In genomic region chr16:28834873-28835863, GRCh38 we compare ENCODE assay signal across 27 cellular contexts. TPM values are rescaled to one million over a fixed set of nuclear protein-coding genes. Genes with fewer than 3 reads are reported as not detected.
A peak's percentile ranks its signal among the peaks of the same experiment; 100 is the strongest.
DNase-seq lines count a peak whose midpoint lies in the region; ATAC-seq, FAIRE-seq and TF ChIP-seq lines count a peak whose summit lies in the region.
"Had no signal": no experiment of that assay in that cellular context is flagged by ENCODE, and none has a peak within 500 bp of the region (broad histone marks: within the 10 kb centered on the region; RNA-seq: fewer than 3 reads in every experiment).

No MANE protein-coding gene starts in this region.

- H3K27me3 Mint-ChIP-seq in activated T-cell treated with anti-CD3 and anti-CD28 coated beads, Interleukin-2, amount 50 U/mL, for 72 hours (ENCODE audit: low read depth): no peaks in the 10 kb centered on the region
- no peaks in the 10 kb centered on the region for H3K27me3 Mint-ChIP-seq in activated T-helper 17 cell treated with anti-CD3 and anti-CD28 coated beads, Interleukin-2, amount 50 U/mL, for 72 hours
- H3K27me3 Mint-ChIP-seq: CD4-positive, CD25-positive, alpha-beta regulatory T cell had no signal

- H3K4me1 Mint-ChIP-seq in activated T-cell treated with anti-CD3 and anti-CD28 coated beads, Interleukin-2, amount 50 U/mL, for 72 hours (ENCODE audit: low read depth): peaks cover 38% of the 10 kb centered on the region
- peaks cover 27% of the 10 kb centered on the region for H3K4me1 Mint-ChIP-seq in activated T-helper 17 cell treated with anti-CD3 and anti-CD28 coated beads, Interleukin-2, amount 50 U/mL, for 72 hours
- H3K4me1 Mint-ChIP-seq: neural progenitor cell had no signal

- no peak overlapping the region for H3K4me3 Mint-ChIP-seq in activated T-cell treated with anti-CD3 and anti-CD28 coated beads, Interleukin-2, amount 50 U/mL, for 72 hours
- no peak overlapping the region for H3K4me3 Mint-ChIP-seq in activated T-helper 17 cell treated with anti-CD3 and anti-CD28 coated beads, Interleukin-2, amount 50 U/mL, for 72 hours
- H3K4me3 Mint-ChIP-seq: CD4-positive, CD25-positive, alpha-beta regulatory T cell; neural progenitor cell had no signal

- peaks cover 18 to 55% of the 10 kb centered on the region in 2 donors for H3K36me3 Mint-ChIP-seq in activated T-cell treated with anti-CD3 and anti-CD28 coated beads, Interleukin-2, amount 50 U/mL, for 72 hours (ENCODE audit: insufficient read depth in 2 of 2)
- peaks cover 89% of the 10 kb centered on the region for H3K36me3 Mint-ChIP-seq in activated T-helper 17 cell treated with anti-CD3 and anti-CD28 coated beads, Interleukin-2, amount 50 U/mL, for 72 hours (ENCODE audit: low read depth)

- H3K27ac Mint-ChIP-seq in activated T-cell treated with anti-CD3 and anti-CD28 coated beads, Interleukin-2, amount 50 U/mL, for 72 hours: no peak overlapping the region
- H3K27ac Mint-ChIP-seq in activated T-helper 17 cell treated with anti-CD3 and anti-CD28 coated beads, Interleukin-2, amount 50 U/mL, for 72 hours: peak overlapping the region; percentile 63
- H3K27ac Mint-ChIP-seq: CD4-positive, CD25-positive, alpha-beta regulatory T cell; neural progenitor cell had no signal

- FAIRE-seq in GM12891 (lab: Jason Lieb, UNC): no peak
- FAIRE-seq: A204.1, colon, GM18507, GM19239 had no signal

- no peak for DNase-seq in activated T-cell treated with anti-CD3 and anti-CD28 coated beads, Interleukin-2, amount 50 U/mL, for 72 hours
- no peak for DNase-seq in activated T-cell treated with anti-CD3 and anti-CD28 coated beads, Interleukin-2, amount 50 U/mL, for 1 hour
- DNase-seq in GM12891 (ENCODE audit: insufficient read length, low spot score) (no peak), left lobe of liver (ENCODE audit: low spot score) (no peak), NCI-H1092 (lab: John Stamatoyannopoulos, UW) (no peak), NCI-H69 (lab: John Stamatoyannopoulos, UW) (no peak)
- DNase-seq: activated CD4-positive, alpha-beta T cell treated with anti-CD3 and anti-CD28 coated beads, Interleukin-2, amount 50 U/mL, for 48 hours; activated CD4-positive, CD25-positive, alpha-beta regulatory T cell treated with anti-CD3 and anti-CD28 coated beads, Interleukin-2, amount 50 U/mL, for 72 hours; activated gamma-delta T cell treated with Interleukin-2 at 50 U/mL for 16 hours; CD4-positive, CD25-positive, alpha-beta regulatory T cell; GOT3; Karpas-422; left ventricle myocardium superior; mesendoderm; NCI-H1417; NCI-H2029 treated with DMSO at 0.1 percent for 48 hours; NCI-H524; OCI-M1; stimulated activated CD4-positive, alpha-beta T cell treated with anti-CD3 and anti-CD28 coated beads, Interleukin-1b, Interleukin-23, amount 100 ng/mL, for 48 hours; tibial artery had no signal

- ATAC-seq in activated T-cell treated with anti-CD3 and anti-CD28 coated beads, Interleukin-2, amount 50 U/mL, for 72 hours (replicated peaks in 1 of 2): peak; percentile 7 to 14
- ATAC-seq in activated T-helper 17 cell treated with anti-CD3 and anti-CD28 coated beads, Interleukin-2, amount 50 U/mL, for 72 hours (replicated peaks): no peak
- peak; percentile 13 for ATAC-seq in left lobe of liver
- no peak for ATAC-seq in HG03097 (IDR thresholded peaks at IDR 0.05; ENCODE audit: low FRiP score, unreplicated experiment)
- ATAC-seq: left ventricle myocardium superior had no signal

- H3K9me3 Mint-ChIP-seq in activated T-cell treated with anti-CD3 and anti-CD28 coated beads, Interleukin-2, amount 50 U/mL, for 72 hours: peaks cover 0 to 2% of the 10 kb centered on the region in 2 donors
- no peaks in the 10 kb centered on the region for H3K9me3 Mint-ChIP-seq in activated T-helper 17 cell treated with anti-CD3 and anti-CD28 coated beads, Interleukin-2, amount 50 U/mL, for 72 hours
- H3K9me3 Mint-ChIP-seq: CD4-positive, CD25-positive, alpha-beta regulatory T cell; neural progenitor cell had no signal

- TF ChIP-seq POLR2A in GM12891 (IDR thresholded peaks at IDR 0.05; ENCODE audit: low read depth, low read length): peak; percentile 36; the same call in 1 of the 2 replicates

TF ChIP-seq in GM12891, 5 proteins besides CTCF, POLR2A, EP300 and RAD21:
- TF ChIP-seq PAX5 (IDR thresholded peaks at IDR 0.05; ENCODE audit: insufficient read depth, low read length, severe bottlenecking) (no peak), SPI1 (IDR thresholded peaks at IDR 0.05; ENCODE audit: low read depth, low read length) (no peak), POLR2AphosphoS5 (IDR thresholded peaks at IDR 0.05; ENCODE audit: low read depth, low read length) (no peak), TAF1 (IDR thresholded peaks at IDR 0.05; ENCODE audit: low read depth, low read length) (no peak)
TF ChIP-seq in GM12891: peak in this region for 0.

RNA-seq across cellular contexts. Expression of gene TUFM, which starts 11.0 kb away (rescaled TPM):
- total RNA-seq in activated T-cell treated with anti-CD3 and anti-CD28 coated beads, Interleukin-2, amount 50 U/mL, for 72 hours: 100 to 1,000 TPM; 172 to 220 TPM
- polyA plus RNA-seq in GM12891 (2012; ENCODE audit: low read depth, missing spikeins): 166 TPM
- total RNA-seq in activated T-helper 17 cell treated with anti-CD3 and anti-CD28 coated beads, Interleukin-2, amount 50 U/mL, for 72 hours: 100 to 1,000 TPM; 140 to 291 TPM
- 177 TPM for total RNA-seq in left lobe of liver

RNA-seq across cellular contexts. Expression of gene ATXN2L, which starts 12.4 kb away (rescaled TPM):
- total RNA-seq in activated T-cell treated with anti-CD3 and anti-CD28 coated beads, Interleukin-2, amount 50 U/mL, for 72 hours: 100 to 1,000 TPM; 456 to 594 TPM
- polyA plus RNA-seq in GM12891 (2012; ENCODE audit: low read depth, missing spikeins): 95.9 TPM
- 100 to 1,000 TPM; 246 to 339 TPM for total RNA-seq in activated T-helper 17 cell treated with anti-CD3 and anti-CD28 coated beads, Interleukin-2, amount 50 U/mL, for 72 hours
- 50.1 TPM for total RNA-seq in left lobe of liver

RNA-seq across cellular contexts. Expression of gene SH2B1, which starts 28.5 kb away (rescaled TPM):
- total RNA-seq in activated T-cell treated with anti-CD3 and anti-CD28 coated beads, Interleukin-2, amount 50 U/mL, for 72 hours: 10 to 100 TPM; 46.7 to 48.1 TPM
- polyA plus RNA-seq in GM12891 (2012; ENCODE audit: low read depth, missing spikeins): 26.7 TPM
- total RNA-seq in activated T-helper 17 cell treated with anti-CD3 and anti-CD28 coated beads, Interleukin-2, amount 50 U/mL, for 72 hours: 10 to 100 TPM; 45.0 to 46.4 TPM
- 30.8 TPM for total RNA-seq in left lobe of liver

RNA-seq across cellular contexts. Expression of gene ATP2A1, which starts 43.1 kb away (rescaled TPM):
- total RNA-seq in activated T-cell treated with anti-CD3 and anti-CD28 coated beads, Interleukin-2, amount 50 U/mL, for 72 hours: 1 to 10 TPM; 6.1 to 8.4 TPM
- 1.6 TPM for polyA plus RNA-seq in GM12891 (2012; ENCODE audit: low read depth, missing spikeins)
- total RNA-seq in activated T-helper 17 cell treated with anti-CD3 and anti-CD28 coated beads, Interleukin-2, amount 50 U/mL, for 72 hours: 1 to 10 TPM; 2.2 to 3.1 TPM
- 1.4 TPM for total RNA-seq in left lobe of liver
- polyA plus RNA-seq: CD4-positive, CD25-positive, alpha-beta regulatory T cell had no signal

Comparison
In these comparisons a context has a peak if more than half of its experiments do, and no peak if none do; other contexts are left out.
1. ATAC-seq: peak in activated T-cell treated with anti-CD3 and anti-CD28 coated beads, Interleukin-2, amount 50 U/mL, for 72 hours (2 of 2) and left lobe of liver (single experiment); none in activated T-helper 17 cell treated with anti-CD3 and anti-CD28 coated beads, Interleukin-2, amount 50 U/mL, for 72 hours (single experiment) and HG03097 (single experiment).